10 cellular contexts compared by ENCODE assay signal in genomic region chr5:28014779-28015178, GRCh38.
DNase-seq lines count a peak whose midpoint lies in the region; ATAC-seq and TF ChIP-seq lines count a peak whose summit lies in the region.
"Had no signal": no experiment of that assay in that cellular context is flagged by ENCODE, and none has a peak within 500 bp of the region (broad histone marks: within the 10 kb centered on the region; RNA-seq: fewer than 3 reads in every experiment).

No MANE protein-coding gene starts in this region.

- POLR2A ChIA-PET in GM10248 (lab: Yijun Ruan, JAX): no interaction called here

- in situ Hi-C loops in ACHN (cut with HindIII; ENCODE audit: low pct_ligation_motif_present, low pct_unique_long_range_greater_than_20kb, low sequenced_read_pairs): no loop called here

- ATAC-seq in HG03457 (IDR thresholded peaks at IDR 0.05; ENCODE audit: unreplicated experiment): no peak
- ATAC-seq in esophagus mucosa: no peak
- ATAC-seq in HG02852 (IDR thresholded peaks at IDR 0.05; ENCODE audit: unreplicated experiment): no peak
- ATAC-seq: stimulated activated naive CD8-positive, alpha-beta T cell treated with anti-CD3 and anti-CD28 coated beads, Interleukin-15, Interleukin-2, amounts not matched to agents 100 U/mL and 50 U/mL, for 24 hours had no signal

- no peak overlapping the region for H3K4me3 ChIP-seq in choroid plexus epithelial cell (ENCODE audit: low read depth, low read length)
- H3K4me3 ChIP-seq: prostate gland had no signal

- DNase-seq in ACHN: peak; percentile 23
- DNase-seq in GM10248 (ENCODE audit: extremely low spot score): no peak
- DNase-seq in NCI-H69 (lab: John Stamatoyannopoulos, UW): peak; percentile 33
- DNase-seq in choroid plexus epithelial cell (ENCODE audit: low read depth): peak; percentile 31
- no peak for DNase-seq in SK-N-DZ (ENCODE audit: low spot score)
- DNase-seq: stimulated activated naive CD8-positive, alpha-beta T cell treated with anti-CD3 and anti-CD28 coated beads, Interleukin-15, Interleukin-2, amounts not matched to agents 100 U/mL and 50 U/mL, for 24 hours had no signal

- peak; percentile 35 for TF ChIP-seq CTCF in GM10248 (IDR thresholded peaks at IDR 0.05; ENCODE audit: control extremely low read depth, extremely low read depth, low read depth, missing control alignments)
- TF ChIP-seq CTCF in choroid plexus epithelial cell (conservative IDR thresholded peaks at IDR 0.05; ENCODE audit: low read depth, low read length): peak; percentile 49

- CTCF ChIA-PET in GM10248 (lab: Yijun Ruan, JAX): interaction anchor here (1.3 kb wide), 1 partner anchor 14 kb away, joined by 3 read pairs; no protein-coding TSS in a partner anchor

Comparison
In these comparisons a context has a peak if more than half of its experiments do, and no peak if none do; other contexts are left out.
1. DNase-seq: peak in ACHN (single experiment), NCI-H69 (single experiment) and choroid plexus epithelial cell (single experiment); none in GM10248 (single experiment) and SK-N-DZ (single experiment).